Comparison of ENCODE assay signal across 8 cellular contexts in genomic region chr1:26225033-26225831, GRCh38. TPM values are rescaled to one million over a fixed set of nuclear protein-coding genes. Genes with fewer than 3 reads are reported as not detected.
DNase-seq lines count a peak whose midpoint lies in the region; ATAC-seq and TF ChIP-seq lines count a peak whose summit lies in the region.

No MANE protein-coding gene starts in this region.

- POLR2A ChIA-PET in PC-9 (lab: Charles Lee; ENCODE audit: unreplicated experiment): no interaction called here

- ATAC-seq in left lung (peak; percentile 96), HG02884 (IDR thresholded peaks at IDR 0.05; ENCODE audit: unreplicated experiment) (no peak)

- no peaks in the 10 kb centered on the region for H3K9me2 ChIP-seq in PC-9 (ENCODE audit: insufficient read depth)

- H3K4me2 ChIP-seq in PC-9: no peak overlapping the region

- H3K79me2 ChIP-seq in PC-9 (ENCODE audit: low read depth): no peaks in the 10 kb centered on the region

- H4K20me1 ChIP-seq in PC-9 (ENCODE audit: insufficient read depth): no peaks in the 10 kb centered on the region

- DNase-seq in DMS53 treated with DMSO at 0.1 percent for 48 hours (lab: John Stamatoyannopoulos, UW; ENCODE audit: unreplicated experiment) (peak; percentile 54), cortex of kidney (lab: John Stamatoyannopoulos, UW) (peak; percentile 50), left lung (peak; percentile 82 to 92), PC-9 (no peak), SIG-M5 treated with dmso at 0.1 percent for 504 hours (lab: John Stamatoyannopoulos, UW; ENCODE audit: unreplicated experiment) (no peak)
- DNase-seq in activated CD4-positive, alpha-beta T cell treated with anti-CD3 and anti-CD28 coated beads for 48 hours: peak; percentile 66
- peak; percentile 52 for DNase-seq in stimulated activated CD4-positive, alpha-beta T cell treated with anti-CD3 and anti-CD28 coated beads, Interleukin-12 subunit alpha, Interleukin-12 subunit beta, amount 100 ng/mL, for 4 hours

- H3K36me3 ChIP-seq in left lung: no peaks in the 10 kb centered on the region
- no peaks in the 10 kb centered on the region for H3K36me3 ChIP-seq in PC-9 (ENCODE audit: low read depth)

- H3F3A ChIP-seq in PC-9 (ENCODE audit: insufficient read depth, low read depth): no peaks in the 10 kb centered on the region

- intact Hi-C loops in left lung (cut with DNase I) (no loop called here), PC-9 (cut with micrococcal nuclease; ENCODE audit: unreplicated experiment) (no loop called here)

- peaks cover 0 to 11% of the 10 kb centered on the region in 2 donors for H3K4me1 ChIP-seq in left lung
- H3K4me1 ChIP-seq in PC-9 (replicated peaks; ENCODE audit: insufficient read depth): no peaks in the 10 kb centered on the region

- H2AFZ ChIP-seq in PC-9: no peak overlapping the region

- H3K4me3 ChIP-seq in left lung (peak overlapping the region; percentile 31 to 42), PC-9 (no peak overlapping the region)

- TF ChIP-seq CTCF in left lung (IDR thresholded peaks at IDR 0.05): no peak
- TF ChIP-seq CTCF in PC-9 (conservative IDR thresholded peaks at IDR 0.05): no peak

- CTCF ChIA-PET in PC-9 (lab: Charles Lee): no interaction called here

- no peak overlapping the region for H3K27ac ChIP-seq in left lung
- H3K27ac ChIP-seq in PC-9: no peak overlapping the region

- no TSS peak for BruUV-seq in PC-9 (replicated peaks; lab: Mats Ljungman, UMichigan)

- no peaks in the 10 kb centered on the region for H3K9me3 ChIP-seq in left lung
- no peaks in the 10 kb centered on the region for H3K9me3 ChIP-seq in PC-9 (ENCODE audit: insufficient read depth, low read depth)

- H3K27me3 ChIP-seq in left lung: peaks cover 0 to 39% of the 10 kb centered on the region in 2 donors
- H3K27me3 ChIP-seq in PC-9 (ENCODE audit: insufficient read depth, low read depth): no peaks in the 10 kb centered on the region

RNA-seq across cellular contexts. Expression of gene CEP85, which starts 8.8 kb away (rescaled TPM):
- total RNA-seq in left lung (10 to 100 TPM; 12.1 to 13.6 TPM), PC-9 (2021) (34.0 and 42.5 TPM in 2 replicates)

RNA-seq across cellular contexts. Expression of gene CATSPER4, which starts 34.8 kb away (rescaled TPM):
- not detected for total RNA-seq in left lung
- total RNA-seq in PC-9 (2021): 0.24 TPM in 1 of 2 replicates, not detected in the other

RNA-seq across cellular contexts. Expression of gene CNKSR1, which starts 47.9 kb away (rescaled TPM):
- total RNA-seq in left lung (10 to 100 TPM; 17.2 to 32.9 TPM), PC-9 (2021) (31.6 and 33.4 TPM in 2 replicates)

RNA-seq across cellular contexts. Expression of gene ZNF593OS, which starts 53.6 kb away (rescaled TPM):
- not detected for total RNA-seq in left lung
- total RNA-seq in PC-9 (2021): not detected in 2 replicates

RNA-seq across cellular contexts. Expression of gene SH3BGRL3, which starts 54.7 kb away (rescaled TPM):
- 100 to 1,000 TPM; 210 to 347 TPM for total RNA-seq in left lung
- 168 and 206 TPM in 2 replicates for total RNA-seq in PC-9 (2021)

Comparison
In these comparisons a context has a peak if more than half of its experiments do, and no peak if none do; other contexts are left out.
1. DNase-seq: peak in DMS53 treated with DMSO at 0.1 percent for 48 hours (single experiment), activated CD4-positive, alpha-beta T cell treated with anti-CD3 and anti-CD28 coated beads for 48 hours (single experiment), cortex of kidney (single experiment), left lung (2 of 2) and stimulated activated CD4-positive, alpha-beta T cell treated with anti-CD3 and anti-CD28 coated beads, Interleukin-12 subunit alpha, Interleukin-12 subunit beta, amount 100 ng/mL, for 4 hours (single experiment); none in PC-9 (0 of 2) and SIG-M5 treated with dmso at 0.1 percent for 504 hours (single experiment).